ENCODE assay signal across 8 cellular contexts in genomic region chr16:69131749-69132423, GRCh38. TPM values are rescaled to one million over a fixed set of nuclear protein-coding genes. Genes with fewer than 3 reads are reported as not detected.
DNase-seq lines count a peak whose midpoint lies in the region; ATAC-seq and TF ChIP-seq lines count a peak whose summit lies in the region.

No MANE protein-coding gene starts in this region.

- ATAC-seq in GM21717 (IDR thresholded peaks at IDR 0.05; ENCODE audit: unreplicated experiment) = peak; percentile 43
- peak; percentile 65 for ATAC-seq in Right ventricle myocardium superior (ENCODE audit: poor library complexity)

- H3K36me3 ChIP-seq in KMS-11 (ENCODE audit: insufficient read depth) (no peaks in the 10 kb centered on the region), SK-N-SH (replicated peaks in 1 of 2; ENCODE audit: control insufficient read depth in 1 of 2, insufficient read depth in 2 of 2, low read length in 1 of 2) (peaks cover 23 to 34% of the 10 kb centered on the region in 2 experiments), transverse colon (peaks cover 0 to 1% (median 0%) of the 10 kb centered on the region in 4 donors)

- WGBS in SK-N-SH (ENCODE audit: low lambda C conversion rate) = 1% methylated on average over 57 of the region's 57 CpGs
- WGBS in transverse colon (ENCODE audit: low coverage in 1 of 2), 2 donors = 0 to 1% methylated on average over 14 to 34 of the region's 57 CpGs

- H3K4me2 ChIP-seq in KMS-11 (peak overlapping the region; percentile 84), SK-N-SH (peak overlapping the region; percentile 74)

- no peak for TF ChIP-seq CTCF in KMS-11 (conservative IDR thresholded peaks at IDR 0.05; ENCODE audit: low read depth, low read length)
- no peak for TF ChIP-seq CTCF in SK-N-SH (IDR thresholded peaks at IDR 0.05)
- TF ChIP-seq CTCF in transverse colon (IDR thresholded peaks at IDR 0.05) = no peak

- H3K36me3 Mint-ChIP-seq in activated naive CD8-positive, alpha-beta T cell treated with anti-CD3 and anti-CD28 coated beads for 36 hours = peaks cover 48% of the 10 kb centered on the region

- H2AFZ ChIP-seq in KMS-11 (ENCODE audit: low read depth) = 0 out of 2 replicates have a peak overlapping the region, but pooled peaks have one; percentile 67
- H2AFZ ChIP-seq in SK-N-SH (ENCODE audit: low read depth) = no peak overlapping the region

- no peaks in the 10 kb centered on the region for H3K9me2 ChIP-seq in SK-N-SH

- H3K4me3 Mint-ChIP-seq in activated naive CD8-positive, alpha-beta T cell treated with anti-CD3 and anti-CD28 coated beads for 36 hours = peak overlapping the region; percentile 92

- peak; percentile 33 for TF ChIP-seq POLR2A in transverse colon (IDR thresholded peaks at IDR 0.05)

- DNase-seq in DMS 273 (lab: John Stamatoyannopoulos, UW; ENCODE audit: unreplicated experiment) = peak; percentile 89
- DNase-seq in SK-N-SH = peak; percentile 99
- peak; percentile 82 for DNase-seq in activated naive CD8-positive, alpha-beta T cell treated with anti-CD3 and anti-CD28 coated beads for 36 hours
- peak; percentile 86 for DNase-seq in Right ventricle myocardium superior
- peak in 7 of 10 donors; percentile 35 to 90 (median 54) for DNase-seq in posterior cingulate gyrus
- DNase-seq in transverse colon = peak; percentile 84

- no peaks in the 10 kb centered on the region for H3K9me3 Mint-ChIP-seq in activated naive CD8-positive, alpha-beta T cell treated with anti-CD3 and anti-CD28 coated beads for 36 hours

- intact Hi-C loops in Right ventricle myocardium superior (cut with DNase I) = loop anchor here (10.0 kb wide), 1 partner anchor 63 kb away; no protein-coding TSS in a partner anchor
- intact Hi-C loops in posterior cingulate gyrus (cut with DNase I) = no loop called here
- intact Hi-C loops in transverse colon (cut with DNase I; ENCODE audit: low total_unique reads) = no loop called here

- in situ Hi-C loops in transverse colon (cut with MboI; ENCODE audit: low pct_ligation_motif_present in 1 of 4, low pct_unique_long_range_greater_than_20kb in 1 of 4, low sequenced_read_pairs in 3 of 4) = no loop called here

- peaks cover 4% of the 10 kb centered on the region for H3F3A ChIP-seq in SK-N-SH (replicated peaks; ENCODE audit: insufficient read depth)

- CTCF ChIA-PET in SK-N-SH (lab: Yijun Ruan, JAX) = interaction anchor here (1.5 to 2.7 kb wide), 5 partner anchors 8 to 288 kb away, joined by 6 to 17 read pairs (median 9); partner anchors contain the start of gene TANGO6

- H3K27me3 Mint-ChIP-seq in activated naive CD8-positive, alpha-beta T cell treated with anti-CD3 and anti-CD28 coated beads for 36 hours = no peaks in the 10 kb centered on the region

- TF ChIP-seq EP300 in SK-N-SH (IDR thresholded peaks at IDR 0.05; ENCODE audit: borderline replicate concordance in 1 of 2, low read depth in 1 of 2, low read length in 1 of 2) (peak in 1 of 2 experiments; percentile 44; a peak in 1 of 4 replicates), transverse colon (IDR thresholded peaks at IDR 0.05; ENCODE audit: low read depth) (no peak)

- H3K27ac ChIP-seq in KMS-11 (peak overlapping the region; percentile 37), SK-N-SH (ENCODE audit: low read depth in 2 of 2, low read length in 1 of 2) (peak overlapping the region; percentile 86 to 97), transverse colon (peak overlapping the region; percentile 91 to 95 (median 93))

- H3K4me3 ChIP-seq in KMS-11 (IDR thresholded peaks at IDR 0.05; ENCODE audit: insufficient read depth, low read depth, low read length) = no peak overlapping the region
- peak overlapping the region; percentile 85 to 88 for H3K4me3 ChIP-seq in SK-N-SH (ENCODE audit: low read depth in 2 of 2, low read length in 1 of 2)
- H3K4me3 ChIP-seq in transverse colon = peak overlapping the region; percentile 75 to 100 (median 97)

- H3K9ac ChIP-seq in KMS-11 (peak overlapping the region; percentile 81), SK-N-SH (peak overlapping the region; percentile 93)

- no peaks in the 10 kb centered on the region for H3K27me3 ChIP-seq in KMS-11 (ENCODE audit: insufficient read depth, low read depth)
- no peaks in the 10 kb centered on the region for H3K27me3 ChIP-seq in SK-N-SH (ENCODE audit: insufficient read depth)
- H3K27me3 ChIP-seq in transverse colon = no peaks in the 10 kb centered on the region

- no peaks in the 10 kb centered on the region for H4K20me1 ChIP-seq in KMS-11 (ENCODE audit: insufficient read depth)
- H4K20me1 ChIP-seq in SK-N-SH (ENCODE audit: insufficient read depth) = peaks cover 25% of the 10 kb centered on the region

- no peaks in the 10 kb centered on the region for H3K9me3 ChIP-seq in SK-N-SH
- no peaks in the 10 kb centered on the region for H3K9me3 ChIP-seq in transverse colon

- TF ChIP-seq RAD21 in SK-N-SH (IDR thresholded peaks at IDR 0.05; ENCODE audit: low read length) = no peak

- POLR2A ChIA-PET in SK-N-SH (lab: Yijun Ruan, JAX) = interaction anchor here (0.6 to 1.8 kb wide), 3 partner anchors 9 to 231 kb away, joined by 3 to 5 read pairs (median 3); no protein-coding TSS in a partner anchor

- H3K4me1 ChIP-seq in KMS-11 (ENCODE audit: low read depth, poor library complexity, severe bottlenecking) = peaks cover 24% of the 10 kb centered on the region
- peaks cover 11 to 14% of the 10 kb centered on the region in 2 experiments; a peak in 3 of 4 replicates for H3K4me1 ChIP-seq in SK-N-SH (ENCODE audit: control insufficient read depth in 1 of 2, insufficient read depth in 2 of 2, low read depth in 1 of 2, low read length in 1 of 2)
- peaks cover 7 to 37% (median 27%) of the 10 kb centered on the region in 4 donors for H3K4me1 ChIP-seq in transverse colon

- peaks cover 55% of the 10 kb centered on the region for H3K4me1 Mint-ChIP-seq in activated naive CD8-positive, alpha-beta T cell treated with anti-CD3 and anti-CD28 coated beads for 36 hours

- peak overlapping the region; percentile 93 for H3K27ac Mint-ChIP-seq in activated naive CD8-positive, alpha-beta T cell treated with anti-CD3 and anti-CD28 coated beads for 36 hours

- peaks cover 75% of the 10 kb centered on the region for H3K79me2 ChIP-seq in KMS-11 (ENCODE audit: insufficient read depth, low read depth)
- peaks cover 96% of the 10 kb centered on the region for H3K79me2 ChIP-seq in SK-N-SH (ENCODE audit: insufficient read depth)

TF ChIP-seq in SK-N-SH, 30 proteins besides CTCF, POLR2A, EP300 and RAD21:
- no peak for TF ChIP-seq NFIC (IDR thresholded peaks at IDR 0.05; ENCODE audit: borderline replicate concordance)
- TF ChIP-seq TAF1 (IDR thresholded peaks at IDR 0.05; ENCODE audit: borderline replicate concordance, low read depth, low read length) = peak; percentile 58; the same call in 1 of the 2 replicates
- no peak for TF ChIP-seq MEF2A (IDR thresholded peaks at IDR 0.05; ENCODE audit: borderline replicate concordance, low read depth)
- no peak for TF ChIP-seq RFX5 (IDR thresholded peaks at IDR 0.05; ENCODE audit: low read length)
- TF ChIP-seq RCOR1 (IDR thresholded peaks at IDR 0.05; ENCODE audit: low read length) = no peak
- no peak for TF ChIP-seq GATA2 (CRISPR knock-in tag; IDR thresholded peaks at IDR 0.05)
- TF ChIP-seq SIN3A (IDR thresholded peaks at IDR 0.05; ENCODE audit: borderline replicate concordance, low read depth, low read length) = 0 out of 2 replicates have a peak, but pooled peaks have one; percentile 53
- peak; percentile 72 for TF ChIP-seq CHD2 (IDR thresholded peaks at IDR 0.05; ENCODE audit: low read length, partially characterized antibody)

RNA-seq across cellular contexts. Expression of gene CHTF8, which starts 0.5 kb away (rescaled TPM):
- polyA plus RNA-seq in SK-N-SH (2012; rRNA removed) = 83.0 and 96.6 TPM in 2 replicates
- 60.3 and 84.3 TPM in 2 replicates for polyA plus RNA-seq in SK-N-SH (2012; cell fraction: cytosol; rRNA removed)
- 54.0 and 64.1 TPM in 2 replicates for polyA plus RNA-seq in SK-N-SH (2012; cell fraction: nucleus; rRNA removed)
- 100 to 1,000 TPM; 135 to 141 TPM for total RNA-seq in activated naive CD8-positive, alpha-beta T cell treated with anti-CD3 and anti-CD28 coated beads for 36 hours
- total RNA-seq in Right ventricle myocardium superior (52.5 TPM), transverse colon (100 to 1,000 TPM in 1 of 4 donors, 10 to 100 TPM in 3; 49.2 to 207 (median 68.9) TPM)

RNA-seq across cellular contexts. Expression of gene UTP4, which starts 0.6 kb away (rescaled TPM):
- 66.5 and 91.7 TPM in 2 replicates for polyA plus RNA-seq in SK-N-SH (2012; rRNA removed)
- polyA plus RNA-seq in SK-N-SH (2012; cell fraction: cytosol; rRNA removed) = 66.4 and 80.8 TPM in 2 replicates
- polyA plus RNA-seq in SK-N-SH (2012; cell fraction: nucleus; rRNA removed) = 47.6 and 88.1 TPM in 2 replicates
- 100 to 1,000 TPM; 149 to 153 TPM for total RNA-seq in activated naive CD8-positive, alpha-beta T cell treated with anti-CD3 and anti-CD28 coated beads for 36 hours
- total RNA-seq in Right ventricle myocardium superior = 24.1 TPM
- 10 to 100 TPM; 10.1 to 79.4 (median 17.6) TPM for total RNA-seq in transverse colon

RNA-seq across cellular contexts. Expression of gene HAS3, which starts 26.4 kb away (rescaled TPM):
- polyA plus RNA-seq in SK-N-SH (2012; rRNA removed) = 38.7 and 52.4 TPM in 2 replicates
- polyA plus RNA-seq in SK-N-SH (2012; cell fraction: cytosol; rRNA removed) = 26.0 and 37.9 TPM in 2 replicates
- polyA plus RNA-seq in SK-N-SH (2012; cell fraction: nucleus; rRNA removed) = 61.9 and 84.2 TPM in 2 replicates
- under 1 TPM; 0.33 to 0.74 TPM for total RNA-seq in activated naive CD8-positive, alpha-beta T cell treated with anti-CD3 and anti-CD28 coated beads for 36 hours
- total RNA-seq in Right ventricle myocardium superior = 0.19 TPM
- total RNA-seq in transverse colon = 10 to 100 TPM in 1 of 4 donors, 1 to 10 TPM in 2, under 1 TPM in 1; 0.20 to 12.0 (median 7.9) TPM

RNA-seq across cellular contexts. Expression of gene SNTB2, which starts 55.1 kb away (rescaled TPM):
- 13.0 and 14.4 TPM in 2 replicates for polyA plus RNA-seq in SK-N-SH (2012; rRNA removed)
- polyA plus RNA-seq in SK-N-SH (2012; cell fraction: cytosol; rRNA removed) = 10.2 and 11.4 TPM in 2 replicates
- 11.8 and 24.0 TPM in 2 replicates for polyA plus RNA-seq in SK-N-SH (2012; cell fraction: nucleus; rRNA removed)
- 1 to 10 TPM; 6.1 to 6.3 TPM for total RNA-seq in activated naive CD8-positive, alpha-beta T cell treated with anti-CD3 and anti-CD28 coated beads for 36 hours
- total RNA-seq in Right ventricle myocardium superior (12.3 TPM), transverse colon (10 to 100 TPM; 14.2 to 31.4 (median 24.1) TPM)

Comparison
In these comparisons a context has a peak if more than half of its experiments do, and no peak if none do; other contexts are left out.
1. H3K27ac ChIP-seq: peak in every context shown above with its lines; median percentile 93 in transverse colon; 92 in SK-N-SH; 37 in KMS-11.